Comparison of ENCODE assay signal across 1 cellular context in genomic region chr1:228102791-228103620, GRCh38.
TF ChIP-seq lines count a peak whose summit lies in the region.

Gene C1orf35, minus strand, starts transcription at chr1:228103325. Its CDS starts 98 bp downstream, at chr1:228103227.

TF ChIP-seq in HepG2, 621 proteins besides CTCF, POLR2A, EP300 and RAD21 (continued from another document and continues in another):
- TF ChIP-seq ZNF280B (CRISPR knock-in tag; IDR thresholded peaks at IDR 0.05; ENCODE audit: borderline replicate concordance) (peak; percentile 55; the same call in 1 of the 2 replicates), ARNT (IDR thresholded peaks at IDR 0.05) (no peak), KLF12 (CRISPR knock-in tag; IDR thresholded peaks at IDR 0.05; ENCODE audit: borderline replicate concordance) (peak; percentile 47; the same call in 1 of the 2 replicates), ZNF619 (CRISPR knock-in tag; IDR thresholded peaks at IDR 0.05) (peak; percentile 42; the same call in 1 of the 2 replicates), TRAFD1 (CRISPR knock-in tag; IDR thresholded peaks at IDR 0.05; ENCODE audit: borderline replicate concordance) (no peak), BCL6 (CRISPR knock-in tag; IDR thresholded peaks at IDR 0.05) (peak; percentile 27), ZNF143 (CRISPR knock-in tag; IDR thresholded peaks at IDR 0.05) (peak; percentile 53; the same call in 1 of the 2 replicates), ZNF775 (CRISPR knock-in tag; IDR thresholded peaks at IDR 0.05; ENCODE audit: borderline replicate concordance) (no peak), REXO4 (CRISPR knock-in tag; IDR thresholded peaks at IDR 0.05; ENCODE audit: borderline replicate concordance) (no peak), ZNF33A (CRISPR knock-in tag; IDR thresholded peaks at IDR 0.05; ENCODE audit: borderline replicate concordance) (no peak), MAX (IDR thresholded peaks at IDR 0.05) (peak; percentile 96), ZNF777 (CRISPR knock-in tag; IDR thresholded peaks at IDR 0.05) (peak; percentile 97), KIAA2018 (CRISPR knock-in tag; IDR thresholded peaks at IDR 0.05; ENCODE audit: borderline replicate concordance) (no peak), ARID4A (CRISPR knock-in tag; IDR thresholded peaks at IDR 0.05; ENCODE audit: borderline replicate concordance) (peak; percentile 98), KDM4B (CRISPR knock-in tag; IDR thresholded peaks at IDR 0.05) (no peak), ZNF749 (CRISPR knock-in tag; IDR thresholded peaks at IDR 0.05; ENCODE audit: borderline replicate concordance) (0 out of 2 replicates have a peak, but pooled peaks have one; percentile 71), AKAP8 (CRISPR knock-in tag; IDR thresholded peaks at IDR 0.05) (0 out of 2 replicates have a peak, but pooled peaks have one; percentile 63), ZNF281 (CRISPR knock-in tag; IDR thresholded peaks at IDR 0.05; ENCODE audit: borderline replicate concordance) (no peak), CEBPB (IDR thresholded peaks at IDR 0.05; ENCODE audit: borderline replicate concordance, low read depth, low read length) (no peak), IKZF1 (IDR thresholded peaks at IDR 0.05) (no peak)
